19 cellular contexts compared by ENCODE assay signal in genomic region chr7:40219917-40220316, GRCh38.
A peak's percentile ranks its signal among the peaks of the same experiment; 100 is the strongest.
DNase-seq lines count a peak whose midpoint lies in the region; ATAC-seq and TF ChIP-seq lines count a peak whose summit lies in the region.
"Had no signal": no experiment of that assay in that cellular context is flagged by ENCODE, and none has a peak within 500 bp of the region (broad histone marks: within the 10 kb centered on the region; RNA-seq: fewer than 3 reads in every experiment).

No MANE protein-coding gene starts in this region.

- TF ChIP-seq EP300 in SK-N-SH (IDR thresholded peaks at IDR 0.05; ENCODE audit: borderline replicate concordance in 1 of 2, low read depth in 1 of 2, low read length in 1 of 2) = peak; percentile 36 to 98; a peak in 3 of 4 replicates

- H3K4me2 ChIP-seq in SK-N-SH = peak overlapping the region; percentile 60
- H3K4me2 ChIP-seq in fibroblast of lung (ENCODE audit: extremely low read depth, insufficient read depth, low read length) = no peak overlapping the region
- peak overlapping the region; percentile 49 for H3K4me2 ChIP-seq in osteoblast (ENCODE audit: insufficient read depth, low read length)

- H3K27me3 ChIP-seq in SK-N-SH (ENCODE audit: insufficient read depth) (no peaks in the 10 kb centered on the region), fibroblast of lung (ENCODE audit: control insufficient read depth, insufficient read depth, low read length) (no peaks in the 10 kb centered on the region), osteoblast (ENCODE audit: insufficient read depth, low read length) (no peaks in the 10 kb centered on the region)
- H3K27me3 ChIP-seq: right atrium auricular region had no signal

- H2AFZ ChIP-seq in SK-N-SH (ENCODE audit: low read depth) (no peak overlapping the region), fibroblast of lung (ENCODE audit: low read length) (no peak overlapping the region), osteoblast (ENCODE audit: low read length) (no peak overlapping the region)

- no peaks in the 10 kb centered on the region for H4K20me1 ChIP-seq in SK-N-SH (ENCODE audit: insufficient read depth)
- H4K20me1 ChIP-seq in fibroblast of lung (ENCODE audit: control insufficient read depth, extremely low read depth, insufficient read depth, low read length) = no peaks in the 10 kb centered on the region
- H4K20me1 ChIP-seq in osteoblast (ENCODE audit: insufficient read depth, low read length) = no peaks in the 10 kb centered on the region

- no peak for TF ChIP-seq RAD21 in SK-N-SH (IDR thresholded peaks at IDR 0.05; ENCODE audit: low read length)

- H3K36me3 ChIP-seq in SK-N-SH (replicated peaks in 1 of 2; ENCODE audit: control insufficient read depth in 1 of 2, insufficient read depth in 2 of 2, low read length in 1 of 2) (no peaks in the 10 kb centered on the region), fibroblast of lung (ENCODE audit: control insufficient read depth, insufficient read depth, low read length) (no peaks in the 10 kb centered on the region), osteoblast (ENCODE audit: insufficient read depth, low read length) (no peaks in the 10 kb centered on the region)
- H3K36me3 ChIP-seq: right atrium auricular region had no signal

- no peaks in the 10 kb centered on the region for H3K9me2 ChIP-seq in SK-N-SH

- H3F3A ChIP-seq in SK-N-SH (replicated peaks; ENCODE audit: insufficient read depth) = peaks cover 55% of the 10 kb centered on the region

- 12% methylated on average over 2 of the region's 2 CpGs for WGBS in SK-N-SH (ENCODE audit: low lambda C conversion rate)

- ATAC-seq in GM19455 (IDR thresholded peaks at IDR 0.05; ENCODE audit: unreplicated experiment) = no peak
- ATAC-seq: K562; natural killer cell treated with Interleukin-12 subunit alpha and Interleukin-12 subunit beta and Interleukin-15 and Interleukin-18, amount 100 ng/mL, for 72 hours; stimulated activated memory B cell treated with anti-CD40 and anti-IgM and Interleukin-4, amounts not matched to agents 10 μg/mL and 1 μg/mL and 100 μg/mL, for 72 hours had no signal

- H3K9ac ChIP-seq in SK-N-SH (peak overlapping the region; percentile 62), fibroblast of lung (ENCODE audit: insufficient read depth, low read length) (no peak overlapping the region)

- CTCF ChIA-PET in SK-N-SH (lab: Yijun Ruan, JAX) = interaction anchor here (1.6 to 1.7 kb wide), 2 partner anchors 13 to 324 kb away, joined by 4 to 6 read pairs; no protein-coding TSS in a partner anchor

- H3K79me2 ChIP-seq in SK-N-SH (ENCODE audit: insufficient read depth) (no peaks in the 10 kb centered on the region), fibroblast of lung (ENCODE audit: control insufficient read depth, insufficient read depth, low read length) (no peaks in the 10 kb centered on the region), osteoblast (ENCODE audit: insufficient read depth, low read length) (no peaks in the 10 kb centered on the region)

- DNase-seq in ELR (ENCODE audit: low read depth) = peak; percentile 83
- DNase-seq in SK-N-SH = no peak
- peak; percentile 61 to 91 for DNase-seq in fibroblast of lung (ENCODE audit: low read depth in 2 of 2)
- peak; percentile 89 for DNase-seq in osteoblast (ENCODE audit: insufficient read length, low spot score, missing footprints)
- DNase-seq in HuH-7.5 (ENCODE audit: low spot score) = no peak
- DNase-seq in activated effector memory CD4-positive, alpha-beta T cell treated with anti-CD3 and anti-CD28 coated beads, Interleukin-2, amount 50 U/mL, for 16 hours = no peak
- DNase-seq in NCI-H1105 treated with DMSO at 0.1 percent for 48 hours (lab: John Stamatoyannopoulos, UW) = no peak
- DNase-seq: activated CD4-positive, alpha-beta T cell treated with anti-CD3 and anti-CD28 coated beads, Interleukin-2, amount 10 ng/mL, durations not matched to agents 7 days and 5 days; activated T-cell treated with anti-CD3 and anti-CD28 coated beads, Interleukin-2, amount 50 U/mL, for 48 hours; anterior cingulate cortex; effector CD8-positive, alpha-beta T cell; left ventricle myocardium inferior; NCI-H524; stimulated activated CD4-positive, alpha-beta T cell treated with anti-CD3 and anti-CD28 coated beads, Interleukin-4, amount 100 ng/mL, for 4 hours had no signal

- POLR2A ChIA-PET in SK-N-SH (lab: Yijun Ruan, JAX) = no interaction called here

- H3K9me3 ChIP-seq in SK-N-SH (no peaks in the 10 kb centered on the region), fibroblast of lung (ENCODE audit: control insufficient read depth, insufficient read depth, low read depth, low read length) (no peaks in the 10 kb centered on the region), osteoblast (ENCODE audit: low read depth, low read length) (no peaks in the 10 kb centered on the region)
- H3K9me3 ChIP-seq: right atrium auricular region had no signal

- TF ChIP-seq CTCF in SK-N-SH (IDR thresholded peaks at IDR 0.05) = no peak
- no peak for TF ChIP-seq CTCF in fibroblast of lung (conservative IDR thresholded peaks at IDR 0.05 in 1 of 2, IDR thresholded peaks at IDR 0.05 in 1 of 2; ENCODE audit: low read depth in 1 of 2, low read length in 2 of 2)
- no peak for TF ChIP-seq CTCF in osteoblast (IDR thresholded peaks at IDR 0.05; ENCODE audit: extremely low read depth, low read depth, low read length)

- peaks cover 0 to 39% of the 10 kb centered on the region in 2 experiments for H3K4me1 ChIP-seq in SK-N-SH (ENCODE audit: control insufficient read depth in 1 of 2, insufficient read depth in 2 of 2, low read depth in 1 of 2, low read length in 1 of 2)
- peaks cover 9% of the 10 kb centered on the region for H3K4me1 ChIP-seq in fibroblast of lung (ENCODE audit: control insufficient read depth, extremely low read depth, insufficient read depth, low read length)
- H3K4me1 ChIP-seq in osteoblast (ENCODE audit: insufficient read depth, low read length) = peaks cover 40% of the 10 kb centered on the region
- H3K4me1 ChIP-seq: left ventricle myocardium inferior, right atrium auricular region had no signal

- H3K27ac ChIP-seq in SK-N-SH (ENCODE audit: low read depth in 2 of 2, low read length in 1 of 2) (peak overlapping the region; percentile 87 to 99), fibroblast of lung (ENCODE audit: insufficient read depth, low read length) (no peak overlapping the region), osteoblast (ENCODE audit: low read depth, low read length) (peak overlapping the region; percentile 88)
- H3K27ac ChIP-seq: left ventricle myocardium inferior, right atrium auricular region had no signal

- H3K4me3 ChIP-seq in SK-N-SH (ENCODE audit: low read depth in 2 of 2, low read length in 1 of 2) (no peak overlapping the region), fibroblast of lung (replicated peaks in 1 of 4; ENCODE audit: control extremely low read depth in 1 of 4, insufficient read depth in 1 of 4, low read depth in 3 of 4, low read length in 4 of 4) (no peak overlapping the region), osteoblast (ENCODE audit: insufficient read depth, low read length) (no peak overlapping the region)
- H3K4me3 ChIP-seq: K562, left ventricle myocardium inferior, right atrium auricular region had no signal

TF ChIP-seq in SK-N-SH, 30 proteins besides CTCF, POLR2A, EP300 and RAD21 (continues in another document):
- TF ChIP-seq RCOR1 (IDR thresholded peaks at IDR 0.05; ENCODE audit: low read length) = no peak
- TF ChIP-seq YY1 (IDR thresholded peaks at IDR 0.05; ENCODE audit: low read depth) = peak; percentile 69; the same call in 1 of the 2 replicates
- TF ChIP-seq MEF2A (IDR thresholded peaks at IDR 0.05; ENCODE audit: borderline replicate concordance, low read depth) = peak; percentile 99
- TF ChIP-seq GATA2 (CRISPR knock-in tag; IDR thresholded peaks at IDR 0.05) = no peak
- TF ChIP-seq, protein P1, sequence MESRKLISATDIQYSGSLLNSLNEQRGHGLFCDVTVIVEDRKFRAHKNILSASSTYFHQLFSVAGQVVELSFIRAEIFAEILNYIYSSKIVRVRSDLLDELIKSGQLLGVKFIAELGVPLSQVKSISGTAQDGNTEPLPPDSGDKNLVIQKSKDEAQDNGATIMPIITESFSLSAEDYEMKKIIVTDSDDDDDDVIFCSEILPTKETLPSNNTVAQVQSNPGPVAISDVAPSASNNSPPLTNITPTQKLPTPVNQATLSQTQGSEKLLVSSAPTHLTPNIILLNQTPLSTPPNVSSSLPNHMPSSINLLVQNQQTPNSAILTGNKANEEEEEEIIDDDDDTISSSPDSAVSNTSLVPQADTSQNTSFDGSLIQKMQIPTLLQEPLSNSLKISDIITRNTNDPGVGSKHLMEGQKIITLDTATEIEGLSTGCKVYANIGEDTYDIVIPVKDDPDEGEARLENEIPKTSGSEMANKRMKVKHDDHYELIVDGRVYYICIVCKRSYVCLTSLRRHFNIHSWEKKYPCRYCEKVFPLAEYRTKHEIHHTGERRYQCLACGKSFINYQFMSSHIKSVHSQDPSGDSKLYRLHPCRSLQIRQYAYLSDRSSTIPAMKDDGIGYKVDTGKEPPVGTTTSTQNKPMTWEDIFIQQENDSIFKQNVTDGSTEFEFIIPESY (IDR thresholded peaks at IDR 0.05; ENCODE audit: borderline replicate concordance, low read depth) = peak; percentile 81; the same call in 1 of the 2 replicates
- TF ChIP-seq MXI1 (IDR thresholded peaks at IDR 0.05; ENCODE audit: low read depth, low read length) = no peak
- TF ChIP-seq, protein P2, sequence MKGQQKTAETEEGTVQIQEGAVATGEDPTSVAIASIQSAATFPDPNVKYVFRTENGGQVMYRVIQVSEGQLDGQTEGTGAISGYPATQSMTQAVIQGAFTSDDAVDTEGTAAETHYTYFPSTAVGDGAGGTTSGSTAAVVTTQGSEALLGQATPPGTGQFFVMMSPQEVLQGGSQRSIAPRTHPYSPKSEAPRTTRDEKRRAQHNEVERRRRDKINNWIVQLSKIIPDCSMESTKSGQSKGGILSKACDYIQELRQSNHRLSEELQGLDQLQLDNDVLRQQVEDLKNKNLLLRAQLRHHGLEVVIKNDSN (IDR thresholded peaks at IDR 0.05; ENCODE audit: borderline replicate concordance, low read depth) = no peak
- TF ChIP-seq SMC3 (IDR thresholded peaks at IDR 0.05; ENCODE audit: low read depth, low read length) = no peak
- peak; percentile 76; the same call in 1 of the 2 replicates for TF ChIP-seq MAX (IDR thresholded peaks at IDR 0.05; ENCODE audit: low read depth)

Comparison
In these comparisons a context has a peak if more than half of its experiments do, and no peak if none do; other contexts are left out.
1. DNase-seq: peak in ELR (single experiment), fibroblast of lung (2 of 2) and osteoblast (single experiment); none in SK-N-SH (single experiment), HuH-7.5 (single experiment), activated effector memory CD4-positive, alpha-beta T cell treated with anti-CD3 and anti-CD28 coated beads, Interleukin-2, amount 50 U/mL, for 16 hours (single experiment) and NCI-H1105 treated with DMSO at 0.1 percent for 48 hours (single experiment).